8 cellular contexts compared by ENCODE assay signal in the genomic region with DNA sequence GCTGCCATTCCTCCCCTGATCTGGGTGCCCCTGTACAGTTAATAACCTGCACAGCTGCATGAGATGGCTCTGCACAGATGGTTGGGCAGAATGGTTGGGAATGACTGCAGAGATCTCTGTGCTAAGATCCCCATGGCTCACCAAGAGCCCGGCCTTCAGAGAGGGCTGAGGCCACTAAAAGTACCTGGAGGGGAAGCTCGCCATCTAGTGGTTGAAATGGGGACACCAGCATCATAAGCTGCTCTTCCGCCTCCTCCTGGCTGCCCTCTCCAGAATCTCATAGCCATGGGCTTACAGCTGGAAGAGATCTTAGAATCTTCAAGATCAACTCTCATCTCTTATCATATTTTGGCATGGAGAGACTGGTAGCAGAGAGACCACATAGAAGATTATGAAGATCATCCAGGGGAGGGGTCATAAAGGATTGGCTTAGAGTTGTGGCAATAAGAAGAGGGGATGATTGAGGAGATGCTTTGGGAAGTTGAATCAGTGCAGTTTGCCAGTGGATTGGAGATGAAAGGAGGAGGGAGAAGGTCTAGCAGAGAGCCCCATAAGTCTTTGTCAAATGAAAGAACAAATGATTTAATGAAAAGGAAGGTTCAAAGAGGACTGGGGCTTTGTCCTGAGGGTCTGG. TPM values are rescaled to one million over a fixed set of nuclear protein-coding genes. Genes with fewer than 3 reads are reported as not detected.
DNase-seq lines count a peak whose midpoint lies in the region; ATAC-seq and TF ChIP-seq lines count a peak whose summit lies in the region.

No MANE protein-coding gene starts in this region.

- no peaks in the 10 kb centered on the region for H3K36me3 Mint-ChIP-seq in naive thymus-derived CD8-positive, alpha-beta T cell

- TF ChIP-seq CTCF in GM12865 (IDR thresholded peaks at IDR 0.05; ENCODE audit: insufficient read depth, low read depth, low read length, missing control alignments): peak; percentile 96

- H3K27ac Mint-ChIP-seq in naive thymus-derived CD8-positive, alpha-beta T cell: peak overlapping the region in 1 of 10 donors; percentile 7

- H3K27me3 Mint-ChIP-seq in naive thymus-derived CD8-positive, alpha-beta T cell: peaks cover 4 to 51% (median 24%) of the 10 kb centered on the region in 5 donors

- POLR2A ChIA-PET in naive thymus-derived CD8-positive, alpha-beta T cell (lab: Charles Lee): no interaction called here

- ATAC-seq in HG03442 (IDR thresholded peaks at IDR 0.05; ENCODE audit: unreplicated experiment): peak; percentile 73
- ATAC-seq in esophagus mucosa: peak; percentile 45
- ATAC-seq in naive thymus-derived CD8-positive, alpha-beta T cell: peak; percentile 60 to 82
- ATAC-seq in stimulated activated naive CD8-positive, alpha-beta T cell treated with anti-CD3 and anti-CD28 coated beads, Interleukin-15, Interleukin-2, amounts not matched to agents 100 U/mL and 50 U/mL, for 24 hours: peak; percentile 71
- no peak for ATAC-seq in HG02763 (IDR thresholded peaks at IDR 0.05; ENCODE audit: unreplicated experiment)

- peaks cover 0 to 2% (median 0%) of the 10 kb centered on the region in 4 donors for H3K4me1 Mint-ChIP-seq in naive thymus-derived CD8-positive, alpha-beta T cell

- H3K4me3 Mint-ChIP-seq in naive thymus-derived CD8-positive, alpha-beta T cell: no peak overlapping the region

- DNase-seq in GM12865 (ENCODE audit: low read depth): peak; percentile 85
- DNase-seq in NOMO-1 treated with dmso at 0.1 percent for 144 hours (lab: John Stamatoyannopoulos, UW; ENCODE audit: unreplicated experiment): peak; percentile 50
- peak; percentile 63 for DNase-seq in activated CD8-positive, alpha-beta memory T cell treated with anti-CD3 and anti-CD28 coated beads, Interleukin-2, amount 50 U/mL, for 4 hours
- peak in 9 of 10 donors; percentile 28 to 74 (median 46) for DNase-seq in naive thymus-derived CD8-positive, alpha-beta T cell
- DNase-seq in stimulated activated naive CD8-positive, alpha-beta T cell treated with anti-CD3 and anti-CD28 coated beads, Interleukin-15, Interleukin-2, amounts not matched to agents 100 U/mL and 50 U/mL, for 24 hours: peak; percentile 77

- no peaks in the 10 kb centered on the region for H3K9me3 Mint-ChIP-seq in naive thymus-derived CD8-positive, alpha-beta T cell

- H3K4me3 ChIP-seq in GM12865 (ENCODE audit: low read depth, low read length): no peak overlapping the region

RNA-seq across cellular contexts. Expression of gene TLCD5, which starts 22.0 kb away (rescaled TPM):
- total RNA-seq in esophagus mucosa: 0.48 TPM
- under 1 TPM in 1 of 2 experiments, not detected in 1; 0.80 TPM for total RNA-seq in naive thymus-derived CD8-positive, alpha-beta T cell
- polyA plus RNA-seq in naive thymus-derived CD8-positive, alpha-beta T cell: not detected

RNA-seq across cellular contexts. Expression of gene ARHGEF12, which starts 33.1 kb away (rescaled TPM):
- 62.7 TPM for total RNA-seq in esophagus mucosa
- 1 to 10 TPM; 4.6 to 5.4 TPM for total RNA-seq in naive thymus-derived CD8-positive, alpha-beta T cell
- polyA plus RNA-seq in naive thymus-derived CD8-positive, alpha-beta T cell: 1 to 10 TPM in 1 of 3 donors, under 1 TPM in 2; 0.76 to 1.4 (median 0.90) TPM
